15 cellular contexts compared by ENCODE assay signal in genomic region chr22:23035557-23036277, GRCh38. TPM values are rescaled to one million over a fixed set of nuclear protein-coding genes. Genes with fewer than 3 reads are reported as not detected.
DNase-seq lines count a peak whose midpoint lies in the region; ATAC-seq and TF ChIP-seq lines count a peak whose summit lies in the region.
"Had no signal": no experiment of that assay in that cellular context is flagged by ENCODE, and none has a peak within 500 bp of the region (broad histone marks: within the 10 kb centered on the region; RNA-seq: fewer than 3 reads in every experiment).

No MANE protein-coding gene starts in this region.

- peak overlapping the region; percentile 53 for H3K27ac Mint-ChIP-seq in CD8-positive, alpha-beta T cell
- H3K27ac Mint-ChIP-seq in naive thymus-derived CD8-positive, alpha-beta T cell, result peak overlapping the region in 6 of 10 donors; percentile 44 to 84 (median 68)
- H3K27ac Mint-ChIP-seq: GM23338, natural killer cell had no signal

- peaks cover 11% of the 10 kb centered on the region for H3K27me3 Mint-ChIP-seq in CD8-positive, alpha-beta T cell (ENCODE audit: low read depth)
- peaks cover 0 to 14% (median 11%) of the 10 kb centered on the region in 5 donors for H3K27me3 Mint-ChIP-seq in naive thymus-derived CD8-positive, alpha-beta T cell

- in situ Hi-C loops in transverse colon (cut with MboI; ENCODE audit: low pct_ligation_motif_present in 1 of 4, low pct_unique_long_range_greater_than_20kb in 1 of 4, low sequenced_read_pairs in 3 of 4), result no loop called here

- intact Hi-C loops in CD8-positive, alpha-beta T cell (cut with DNase I, micrococcal nuclease), result no loop called here
- intact Hi-C loops in transverse colon (cut with DNase I; ENCODE audit: low total_unique reads), result no loop called here

- H3K36me3 ChIP-seq in CD8-positive, alpha-beta T cell (ENCODE audit: insufficient read depth, low read length), result no peaks in the 10 kb centered on the region
- no peaks in the 10 kb centered on the region for H3K36me3 ChIP-seq in transverse colon
- H3K36me3 ChIP-seq: left lung had no signal

- no peaks in the 10 kb centered on the region for H3K36me3 Mint-ChIP-seq in CD8-positive, alpha-beta T cell
- H3K36me3 Mint-ChIP-seq in naive thymus-derived CD8-positive, alpha-beta T cell, result no peaks in the 10 kb centered on the region
- H3K36me3 Mint-ChIP-seq: natural killer cell had no signal

- TF ChIP-seq EP300 in transverse colon (IDR thresholded peaks at IDR 0.05; ENCODE audit: low read depth), result no peak

- TF ChIP-seq POLR2A in transverse colon (IDR thresholded peaks at IDR 0.05), result no peak

- H3K4me3 Mint-ChIP-seq in CD8-positive, alpha-beta T cell, result no peak overlapping the region
- H3K4me3 Mint-ChIP-seq in naive thymus-derived CD8-positive, alpha-beta T cell, result peak overlapping the region in 3 of 10 donors; percentile 4 to 16 (median 11)
- H3K4me3 Mint-ChIP-seq: GM23338, natural killer cell had no signal

- POLR2A ChIA-PET in CD8-positive, alpha-beta T cell (lab: Charles Lee), result no interaction called here
- POLR2A ChIA-PET in naive thymus-derived CD8-positive, alpha-beta T cell (lab: Charles Lee), result no interaction called here

- no peaks in the 10 kb centered on the region for H3K9me3 ChIP-seq in CD8-positive, alpha-beta T cell (ENCODE audit: low read length)
- no peaks in the 10 kb centered on the region for H3K9me3 ChIP-seq in transverse colon
- H3K9me3 ChIP-seq: left lung had no signal

- no peak for TF ChIP-seq CTCF in CD8-positive, alpha-beta T cell (IDR thresholded peaks at IDR 0.05)
- TF ChIP-seq CTCF in GM12865 (IDR thresholded peaks at IDR 0.05; ENCODE audit: insufficient read depth, low read depth, low read length, missing control alignments) (no peak), transverse colon (IDR thresholded peaks at IDR 0.05) (no peak)

- no peaks in the 10 kb centered on the region for H3K4me1 ChIP-seq in CD8-positive, alpha-beta T cell (ENCODE audit: insufficient read depth, low read length)
- H3K4me1 ChIP-seq in transverse colon, result no peaks in the 10 kb centered on the region
- H3K4me1 ChIP-seq: left lung had no signal

- H3K9me3 Mint-ChIP-seq in CD8-positive, alpha-beta T cell, result peaks cover 4% of the 10 kb centered on the region
- no peaks in the 10 kb centered on the region for H3K9me3 Mint-ChIP-seq in naive thymus-derived CD8-positive, alpha-beta T cell
- H3K9me3 Mint-ChIP-seq: natural killer cell had no signal

- 81 to 88% methylated on average over 4 to 6 of the region's 6 CpGs for WGBS in transverse colon (ENCODE audit: low coverage in 1 of 2), 2 donors

- CTCF ChIA-PET in CD8-positive, alpha-beta T cell (lab: Charles Lee), result interaction anchor here (0.6 kb wide), 1 partner anchor 461 kb away, joined by 3 read pairs; no protein-coding TSS in a partner anchor

- H3K27me3 ChIP-seq in CD8-positive, alpha-beta T cell (ENCODE audit: insufficient read depth, low read length), result no peaks in the 10 kb centered on the region
- H3K27me3 ChIP-seq in transverse colon, result no peaks in the 10 kb centered on the region

- ATAC-seq in CD8-positive, alpha-beta T cell, result no peak
- ATAC-seq in naive thymus-derived CD8-positive, alpha-beta T cell, result peak in 1 of 2 donors; percentile 28
- no peak for ATAC-seq in GM18519 (IDR thresholded peaks at IDR 0.05; ENCODE audit: low FRiP score, unreplicated experiment)
- ATAC-seq: GM23338, left lung, natural killer cell had no signal

- no peak overlapping the region for H3K4me3 ChIP-seq in CD8-positive, alpha-beta T cell (ENCODE audit: low read depth, low read length)
- H3K4me3 ChIP-seq in GM12865 (ENCODE audit: low read depth, low read length), result no peak overlapping the region
- no peak overlapping the region for H3K4me3 ChIP-seq in transverse colon
- H3K4me3 ChIP-seq: coronary artery, GM23338, left lung, SK-N-MC had no signal

- H3K4me1 Mint-ChIP-seq in CD8-positive, alpha-beta T cell (ENCODE audit: low read depth), result peaks cover 11% of the 10 kb centered on the region
- peaks cover 11 to 37% (median 12%) of the 10 kb centered on the region in 4 donors for H3K4me1 Mint-ChIP-seq in naive thymus-derived CD8-positive, alpha-beta T cell
- H3K4me1 Mint-ChIP-seq: natural killer cell had no signal

- DNase-seq in CD8-positive, alpha-beta T cell, result no peak
- DNase-seq in GM12865 (ENCODE audit: low read depth), result peak; percentile 25
- peak; percentile 38 for DNase-seq in RPMI8226
- DNase-seq in naive thymus-derived CD8-positive, alpha-beta T cell, result peak in 2 of 10 donors; percentile 10 to 14
- no peak for DNase-seq in NCI-H2107 (lab: John Stamatoyannopoulos, UW)
- DNase-seq in stimulated activated naive CD4-positive, alpha-beta T cell treated with Interleukin-2 at 50 U/mL for 16 hours (lab: John Stamatoyannopoulos, UW), result no peak
- DNase-seq in transverse colon, result no peak
- DNase-seq: left lung, natural killer cell had no signal

- H3K27ac ChIP-seq in CD8-positive, alpha-beta T cell (ENCODE audit: low read depth, low read length), result no peak overlapping the region
- H3K27ac ChIP-seq in transverse colon, result no peak overlapping the region
- H3K27ac ChIP-seq: C4-2B, coronary artery, HL-60, left lung, SK-N-MC had no signal

RNA-seq across cellular contexts. Expression of gene GNAZ, which starts 34.6 kb away (rescaled TPM):
- not detected for total RNA-seq in CD8-positive, alpha-beta T cell
- under 1 TPM; 0.30 to 0.68 TPM for total RNA-seq in naive thymus-derived CD8-positive, alpha-beta T cell
- under 1 TPM in 1 of 3 donors, not detected in 2; 0.48 TPM for polyA plus RNA-seq in naive thymus-derived CD8-positive, alpha-beta T cell
- total RNA-seq in transverse colon, result 10 to 100 TPM in 2 of 4 donors, 1 to 10 TPM in 2; 2.7 to 14.7 (median 7.8) TPM

Comparison
In these comparisons a context has a peak if more than half of its experiments do, and no peak if none do; other contexts are left out.
1. DNase-seq: peak in GM12865 (single experiment) and RPMI8226 (single experiment); none in CD8-positive, alpha-beta T cell (0 of 7), NCI-H2107 (single experiment), stimulated activated naive CD4-positive, alpha-beta T cell treated with Interleukin-2 at 50 U/mL for 16 hours (single experiment) and transverse colon (single experiment).